15 cellular contexts compared by ENCODE assay signal in genomic region chr6:138914701-138915100, GRCh38.
DNase-seq lines count a peak whose midpoint lies in the region; ATAC-seq lines count a peak whose summit lies in the region.
"Had no signal": no experiment of that assay in that cellular context is flagged by ENCODE, and none has a peak within 500 bp of the region (broad histone marks: within the 10 kb centered on the region; RNA-seq: fewer than 3 reads in every experiment).

No MANE protein-coding gene starts in this region.

- DNase-seq in activated naive CD4-positive, alpha-beta T cell treated with anti-CD3 and anti-CD28 coated beads, Interleukin-2, amount 10 ng/mL, durations not matched to agents 7 days and 5 days = no peak
- no peak for DNase-seq in activated naive CD4-positive, alpha-beta T cell (lab: John Stamatoyannopoulos, UW)
- DNase-seq in NOMO-1 treated with DMSO at 0.1 percent for 48 hours (lab: John Stamatoyannopoulos, UW; ENCODE audit: unreplicated experiment) = no peak
- DNase-seq in activated CD4-positive, alpha-beta memory T cell treated with anti-CD3 and anti-CD28 coated beads, Interleukin-2, amount 10 ng/mL, durations not matched to agents 7 days and 5 days = no peak
- DNase-seq in NCI-H1436 treated with DMSO at 0.1 percent for 48 hours (lab: John Stamatoyannopoulos, UW) = no peak
- DNase-seq: COR-L47, NCI-H1105 treated with DMSO at 0.1 percent for 48 hours, NCI-H1694 treated with DMSO at 0.1 percent for 48 hours, NCI-H510A, NCI-H82, SJCRH30 had no signal

- no peak overlapping the region for H3K4me3 Mint-ChIP-seq in activated naive CD4-positive, alpha-beta T cell treated with anti-CD3 and anti-CD28 coated beads, Interleukin-2, amount 10 ng/mL, durations not matched to agents 7 days and 5 days
- H3K4me3 Mint-ChIP-seq in activated T-helper 17 cell treated with anti-CD3 and anti-CD28 coated beads, Interleukin-2, amount 50 U/mL, for 72 hours = no peak overlapping the region
- H3K4me3 Mint-ChIP-seq in activated CD4-positive, alpha-beta memory T cell treated with anti-CD3 and anti-CD28 coated beads, Interleukin-2, amount 10 ng/mL, durations not matched to agents 7 days and 5 days = no peak overlapping the region
- H3K4me3 Mint-ChIP-seq: B cell had no signal

- CTCF ChIA-PET in activated naive CD4-positive, alpha-beta T cell treated with anti-CD3 and anti-CD28 coated beads, Interleukin-2, amount 10 ng/mL, durations not matched to agents 7 days and 5 days (lab: Charles Lee) = no interaction called here
- CTCF ChIA-PET in activated CD4-positive, alpha-beta memory T cell treated with anti-CD3 and anti-CD28 coated beads, Interleukin-2, amount 10 ng/mL, durations not matched to agents 7 days and 5 days (lab: Charles Lee) = no interaction called here

- peak overlapping the region; percentile 24 for H3K27ac Mint-ChIP-seq in activated naive CD4-positive, alpha-beta T cell treated with anti-CD3 and anti-CD28 coated beads, Interleukin-2, amount 10 ng/mL, durations not matched to agents 7 days and 5 days
- H3K27ac Mint-ChIP-seq in activated T-helper 17 cell treated with anti-CD3 and anti-CD28 coated beads, Interleukin-2, amount 50 U/mL, for 72 hours = peak overlapping the region; percentile 29
- no peak overlapping the region for H3K27ac Mint-ChIP-seq in activated CD4-positive, alpha-beta memory T cell treated with anti-CD3 and anti-CD28 coated beads, Interleukin-2, amount 10 ng/mL, durations not matched to agents 7 days and 5 days
- H3K27ac Mint-ChIP-seq: B cell had no signal

- H3K4me1 Mint-ChIP-seq in activated naive CD4-positive, alpha-beta T cell treated with anti-CD3 and anti-CD28 coated beads, Interleukin-2, amount 10 ng/mL, durations not matched to agents 7 days and 5 days = no peaks in the 10 kb centered on the region
- no peaks in the 10 kb centered on the region for H3K4me1 Mint-ChIP-seq in activated T-helper 17 cell treated with anti-CD3 and anti-CD28 coated beads, Interleukin-2, amount 50 U/mL, for 72 hours
- H3K4me1 Mint-ChIP-seq in activated CD4-positive, alpha-beta memory T cell treated with anti-CD3 and anti-CD28 coated beads, Interleukin-2, amount 10 ng/mL, durations not matched to agents 7 days and 5 days = no peaks in the 10 kb centered on the region

- no peaks in the 10 kb centered on the region for H3K27me3 Mint-ChIP-seq in activated naive CD4-positive, alpha-beta T cell treated with anti-CD3 and anti-CD28 coated beads, Interleukin-2, amount 10 ng/mL, durations not matched to agents 7 days and 5 days
- no peaks in the 10 kb centered on the region for H3K27me3 Mint-ChIP-seq in activated T-helper 17 cell treated with anti-CD3 and anti-CD28 coated beads, Interleukin-2, amount 50 U/mL, for 72 hours
- H3K27me3 Mint-ChIP-seq in activated CD4-positive, alpha-beta memory T cell treated with anti-CD3 and anti-CD28 coated beads, Interleukin-2, amount 10 ng/mL, durations not matched to agents 7 days and 5 days = no peaks in the 10 kb centered on the region
- H3K27me3 Mint-ChIP-seq: B cell had no signal

- H3K36me3 Mint-ChIP-seq in activated naive CD4-positive, alpha-beta T cell treated with anti-CD3 and anti-CD28 coated beads, Interleukin-2, amount 10 ng/mL, durations not matched to agents 7 days and 5 days = peaks cover 35% of the 10 kb centered on the region
- peaks cover 87% of the 10 kb centered on the region for H3K36me3 Mint-ChIP-seq in activated T-helper 17 cell treated with anti-CD3 and anti-CD28 coated beads, Interleukin-2, amount 50 U/mL, for 72 hours (ENCODE audit: low read depth)
- H3K36me3 Mint-ChIP-seq in activated CD4-positive, alpha-beta memory T cell treated with anti-CD3 and anti-CD28 coated beads, Interleukin-2, amount 10 ng/mL, durations not matched to agents 7 days and 5 days (ENCODE audit: low read depth) = peaks cover 50% of the 10 kb centered on the region

- POLR2A ChIA-PET in activated CD4-positive, alpha-beta memory T cell treated with anti-CD3 and anti-CD28 coated beads, Interleukin-2, amount 10 ng/mL, durations not matched to agents 7 days and 5 days (lab: Charles Lee) = no interaction called here

- no peak for ATAC-seq in activated T-helper 17 cell treated with anti-CD3 and anti-CD28 coated beads, Interleukin-2, amount 50 U/mL, for 72 hours (replicated peaks)
- peak; percentile 70 for ATAC-seq in esophagus mucosa
- ATAC-seq: K562 had no signal

- H3K9me3 Mint-ChIP-seq in activated naive CD4-positive, alpha-beta T cell treated with anti-CD3 and anti-CD28 coated beads, Interleukin-2, amount 10 ng/mL, durations not matched to agents 7 days and 5 days = no peaks in the 10 kb centered on the region
- no peaks in the 10 kb centered on the region for H3K9me3 Mint-ChIP-seq in activated T-helper 17 cell treated with anti-CD3 and anti-CD28 coated beads, Interleukin-2, amount 50 U/mL, for 72 hours
- no peaks in the 10 kb centered on the region for H3K9me3 Mint-ChIP-seq in activated CD4-positive, alpha-beta memory T cell treated with anti-CD3 and anti-CD28 coated beads, Interleukin-2, amount 10 ng/mL, durations not matched to agents 7 days and 5 days
